Comparison of ENCODE assay signal across 1 cellular context in the genomic region with DNA sequence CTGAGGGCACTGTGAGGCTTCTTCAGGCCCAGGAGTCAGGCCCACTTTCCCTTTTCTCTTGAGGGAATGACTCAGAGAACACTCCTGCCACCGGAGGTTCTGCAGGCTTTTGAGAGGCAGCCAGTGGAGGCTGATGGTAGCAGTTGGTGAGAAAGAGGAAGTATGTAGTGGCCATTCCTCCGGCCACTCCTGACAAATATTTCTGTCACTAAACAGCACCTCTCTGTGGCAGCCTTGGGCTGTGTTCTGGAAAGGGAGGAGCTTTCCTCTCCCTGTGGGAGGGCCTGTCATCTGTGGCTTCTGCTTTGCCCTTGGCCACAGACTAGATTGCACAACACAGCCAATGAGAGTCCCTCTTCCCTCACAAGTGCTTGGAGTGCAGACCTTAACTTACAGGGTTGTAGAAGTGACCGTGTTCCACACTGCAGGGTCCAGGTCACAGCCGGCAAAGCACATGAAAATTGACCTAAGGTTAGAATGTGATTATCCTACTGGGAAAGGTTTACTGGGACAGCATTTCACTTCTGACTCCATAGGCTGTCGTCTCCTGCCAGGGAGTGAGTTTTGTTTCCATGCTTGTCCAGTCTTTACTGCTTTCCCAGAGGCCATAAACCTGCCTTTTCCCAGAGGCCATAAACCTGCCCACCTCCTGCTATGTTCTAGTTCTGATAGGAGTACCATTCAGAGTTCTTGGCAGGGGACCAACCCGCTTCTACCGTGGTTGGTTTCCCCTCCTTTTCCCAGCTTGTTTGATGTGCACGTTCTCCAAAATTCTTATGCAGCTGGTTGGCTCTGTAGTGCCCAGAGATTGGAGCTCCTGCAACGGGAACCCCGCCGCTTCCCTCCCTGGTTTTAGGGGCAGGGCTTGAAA.
A peak's percentile ranks its signal among the peaks of the same experiment; 100 is the strongest.
TF ChIP-seq lines count a peak whose summit lies in the region.

No MANE protein-coding gene starts in this region.

TF ChIP-seq in K562, 482 proteins besides CTCF, POLR2A, EP300 and RAD21 (continues in another document):
- TF ChIP-seq ZNF217 (CRISPR knock-in tag; IDR thresholded peaks at IDR 0.05) (no peak), SPI1 (IDR thresholded peaks at IDR 0.05; ENCODE audit: borderline replicate concordance, low read depth, low read length) (peak; percentile 48), ZNF134 (CRISPR knock-in tag; conservative IDR thresholded peaks at IDR 0.05) (no peak), JUN (IDR thresholded peaks at IDR 0.05; ENCODE audit: borderline replicate concordance, low read depth, low read length) (peak; percentile 72), JUN (CRISPR knock-in tag; IDR thresholded peaks at IDR 0.05; ENCODE audit: borderline replicate concordance) (no peak), POU5F1 (IDR thresholded peaks at IDR 0.05; ENCODE audit: borderline replicate concordance, low read depth, low read length, partially characterized antibody) (no peak), SOX6 (IDR thresholded peaks at IDR 0.05) (peak; percentile 78), ATF7 (IDR thresholded peaks at IDR 0.05) (peak; percentile 89), NR2C2 (CRISPR knock-in tag; IDR thresholded peaks at IDR 0.05) (peak; percentile 66; the same call in 1 of the 2 replicates), NR2C2 (tag; IDR thresholded peaks at IDR 0.05) (no peak), KAT7 (CRISPR knock-in tag; IDR thresholded peaks at IDR 0.05; ENCODE audit: borderline replicate concordance) (peak; percentile 52; the same call in 1 of the 2 replicates), CREB1 (IDR thresholded peaks at IDR 0.05) (no peak; the same call in 1 of the 2 replicates), CREB1 (CRISPR knock-in tag; IDR thresholded peaks at IDR 0.05) (peak; percentile 66; the same call in 1 of the 2 replicates), ZNF239 (CRISPR knock-in tag; IDR thresholded peaks at IDR 0.05) (no peak), ZKSCAN8 (CRISPR knock-in tag; IDR thresholded peaks at IDR 0.05) (no peak), MECOM (CRISPR knock-in tag; IDR thresholded peaks at IDR 0.05) (no peak), DPF2 (IDR thresholded peaks at IDR 0.05) (peak; percentile 71; the same call in 1 of the 2 replicates), ZFX (CRISPR knock-in tag; IDR thresholded peaks at IDR 0.05) (peak; percentile 51; the same call in 1 of the 2 replicates), DDX20 (tag; IDR thresholded peaks at IDR 0.05; ENCODE audit: low read depth) (no peak), ARID1B (IDR thresholded peaks at IDR 0.05) (peak; percentile 64), RBM15 (IDR thresholded peaks at IDR 0.05; ENCODE audit: insufficient read depth, low read length) (no peak), ZNF12 (CRISPR knock-in tag; IDR thresholded peaks at IDR 0.05) (no peak), ZNF445 (CRISPR knock-in tag; IDR thresholded peaks at IDR 0.05; ENCODE audit: low read depth) (no peak), ZNF707 (CRISPR knock-in tag; conservative IDR thresholded peaks at IDR 0.05) (no peak), NBN (IDR thresholded peaks at IDR 0.05; ENCODE audit: low read depth) (peak; percentile 92), ELF4 (CRISPR knock-in tag; IDR thresholded peaks at IDR 0.05) (no peak), ZNF24 (IDR thresholded peaks at IDR 0.05) (peak; percentile 41; the same call in 1 of the 2 replicates), FOXK2 (conservative IDR thresholded peaks at IDR 0.05 in 1 of 2, IDR thresholded peaks at IDR 0.05 in 1 of 2; ENCODE audit: low read depth in 2 of 2) (peak; percentile 34 to 62; a peak in 2 of 4 replicates), CHCHD3 (CRISPR knock-in tag; IDR thresholded peaks at IDR 0.05) (no peak), ZC3H11A (IDR thresholded peaks at IDR 0.05; ENCODE audit: low read depth, low read length) (no peak), HNRNPK (IDR thresholded peaks at IDR 0.05; ENCODE audit: low read depth, low read length, poor library complexity, severe bottlenecking) (no peak), ZNF644 (tag; IDR thresholded peaks at IDR 0.05; ENCODE audit: low read depth) (no peak), TBP (optimal IDR thresholded peaks at IDR 0.05; ENCODE audit: low read depth, low read length) (peak; percentile 43), GATAD2A (IDR thresholded peaks at IDR 0.05) (no peak), HDAC8 (tag; IDR thresholded peaks at IDR 0.05) (no peak), ZBED1 (IDR thresholded peaks at IDR 0.05) (no peak), XRCC3 (IDR thresholded peaks at IDR 0.05) (no peak), SRSF1 (IDR thresholded peaks at IDR 0.05; ENCODE audit: low read depth, low read length) (no peak), FOXA3 (CRISPR knock-in tag; conservative IDR thresholded peaks at IDR 0.05 in 1 of 2, IDR thresholded peaks at IDR 0.05 in 1 of 2) (no peak), FOSL1 (tag; conservative IDR thresholded peaks at IDR 0.05) (peak; percentile 87), TARDBP (IDR thresholded peaks at IDR 0.05) (peak; percentile 82; the same call in 1 of the 2 replicates), NRF1 (conservative IDR thresholded peaks at IDR 0.05 in 1 of 2, IDR thresholded peaks at IDR 0.05 in 1 of 2) (peak; percentile 45 to 61), SIN3A (IDR thresholded peaks at IDR 0.05; ENCODE audit: borderline replicate concordance in 2 of 2, control insufficient read depth in 1 of 2, low read depth in 2 of 2, low read length in 2 of 2) (no peak)
- TF ChIP-seq, protein P1, sequence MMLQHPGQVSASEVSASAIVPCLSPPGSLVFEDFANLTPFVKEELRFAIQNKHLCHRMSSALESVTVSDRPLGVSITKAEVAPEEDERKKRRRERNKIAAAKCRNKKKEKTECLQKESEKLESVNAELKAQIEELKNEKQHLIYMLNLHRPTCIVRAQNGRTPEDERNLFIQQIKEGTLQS (IDR thresholded peaks at IDR 0.05), result peak; percentile 80
- TF ChIP-seq, protein P1 (CRISPR knock-in tag; conservative IDR thresholded peaks at IDR 0.05), result no peak
- TF ChIP-seq, protein P2, sequence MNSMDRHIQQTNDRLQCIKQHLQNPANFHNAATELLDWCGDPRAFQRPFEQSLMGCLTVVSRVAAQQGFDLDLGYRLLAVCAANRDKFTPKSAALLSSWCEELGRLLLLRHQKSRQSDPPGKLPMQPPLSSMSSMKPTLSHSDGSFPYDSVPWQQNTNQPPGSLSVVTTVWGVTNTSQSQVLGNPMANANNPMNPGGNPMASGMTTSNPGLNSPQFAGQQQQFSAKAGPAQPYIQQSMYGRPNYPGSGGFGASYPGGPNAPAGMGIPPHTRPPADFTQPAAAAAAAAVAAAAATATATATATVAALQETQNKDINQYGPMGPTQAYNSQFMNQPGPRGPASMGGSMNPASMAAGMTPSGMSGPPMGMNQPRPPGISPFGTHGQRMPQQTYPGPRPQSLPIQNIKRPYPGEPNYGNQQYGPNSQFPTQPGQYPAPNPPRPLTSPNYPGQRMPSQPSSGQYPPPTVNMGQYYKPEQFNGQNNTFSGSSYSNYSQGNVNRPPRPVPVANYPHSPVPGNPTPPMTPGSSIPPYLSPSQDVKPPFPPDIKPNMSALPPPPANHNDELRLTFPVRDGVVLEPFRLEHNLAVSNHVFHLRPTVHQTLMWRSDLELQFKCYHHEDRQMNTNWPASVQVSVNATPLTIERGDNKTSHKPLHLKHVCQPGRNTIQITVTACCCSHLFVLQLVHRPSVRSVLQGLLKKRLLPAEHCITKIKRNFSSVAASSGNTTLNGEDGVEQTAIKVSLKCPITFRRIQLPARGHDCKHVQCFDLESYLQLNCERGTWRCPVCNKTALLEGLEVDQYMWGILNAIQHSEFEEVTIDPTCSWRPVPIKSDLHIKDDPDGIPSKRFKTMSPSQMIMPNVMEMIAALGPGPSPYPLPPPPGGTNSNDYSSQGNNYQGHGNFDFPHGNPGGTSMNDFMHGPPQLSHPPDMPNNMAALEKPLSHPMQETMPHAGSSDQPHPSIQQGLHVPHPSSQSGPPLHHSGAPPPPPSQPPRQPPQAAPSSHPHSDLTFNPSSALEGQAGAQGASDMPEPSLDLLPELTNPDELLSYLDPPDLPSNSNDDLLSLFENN (IDR thresholded peaks at IDR 0.05; ENCODE audit: low read depth in 2 of 2, low read length in 2 of 2), result no peak
- TF ChIP-seq, protein P3, sequence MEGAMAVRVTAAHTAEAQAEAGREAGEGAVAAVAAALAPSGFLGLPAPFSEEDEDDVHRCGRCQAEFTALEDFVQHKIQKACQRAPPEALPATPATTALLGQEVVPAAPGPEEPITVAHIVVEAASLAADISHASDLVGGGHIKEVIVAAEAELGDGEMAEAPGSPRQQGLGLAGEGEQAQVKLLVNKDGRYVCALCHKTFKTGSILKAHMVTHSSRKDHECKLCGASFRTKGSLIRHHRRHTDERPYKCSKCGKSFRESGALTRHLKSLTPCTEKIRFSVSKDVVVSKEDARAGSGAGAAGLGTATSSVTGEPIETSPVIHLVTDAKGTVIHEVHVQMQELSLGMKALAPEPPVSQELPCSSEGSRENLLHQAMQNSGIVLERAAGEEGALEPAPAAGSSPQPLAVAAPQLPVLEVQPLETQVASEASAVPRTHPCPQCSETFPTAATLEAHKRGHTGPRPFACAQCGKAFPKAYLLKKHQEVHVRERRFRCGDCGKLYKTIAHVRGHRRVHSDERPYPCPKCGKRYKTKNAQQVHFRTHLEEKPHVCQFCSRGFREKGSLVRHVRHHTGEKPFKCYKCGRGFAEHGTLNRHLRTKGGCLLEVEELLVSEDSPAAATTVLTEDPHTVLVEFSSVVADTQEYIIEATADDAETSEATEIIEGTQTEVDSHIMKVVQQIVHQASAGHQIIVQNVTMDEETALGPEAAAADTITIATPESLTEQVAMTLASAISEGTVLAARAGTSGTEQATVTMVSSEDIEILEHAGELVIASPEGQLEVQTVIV (CRISPR knock-in tag; IDR thresholded peaks at IDR 0.05; ENCODE audit: borderline replicate concordance), result no peak
- TF ChIP-seq, protein P4, sequence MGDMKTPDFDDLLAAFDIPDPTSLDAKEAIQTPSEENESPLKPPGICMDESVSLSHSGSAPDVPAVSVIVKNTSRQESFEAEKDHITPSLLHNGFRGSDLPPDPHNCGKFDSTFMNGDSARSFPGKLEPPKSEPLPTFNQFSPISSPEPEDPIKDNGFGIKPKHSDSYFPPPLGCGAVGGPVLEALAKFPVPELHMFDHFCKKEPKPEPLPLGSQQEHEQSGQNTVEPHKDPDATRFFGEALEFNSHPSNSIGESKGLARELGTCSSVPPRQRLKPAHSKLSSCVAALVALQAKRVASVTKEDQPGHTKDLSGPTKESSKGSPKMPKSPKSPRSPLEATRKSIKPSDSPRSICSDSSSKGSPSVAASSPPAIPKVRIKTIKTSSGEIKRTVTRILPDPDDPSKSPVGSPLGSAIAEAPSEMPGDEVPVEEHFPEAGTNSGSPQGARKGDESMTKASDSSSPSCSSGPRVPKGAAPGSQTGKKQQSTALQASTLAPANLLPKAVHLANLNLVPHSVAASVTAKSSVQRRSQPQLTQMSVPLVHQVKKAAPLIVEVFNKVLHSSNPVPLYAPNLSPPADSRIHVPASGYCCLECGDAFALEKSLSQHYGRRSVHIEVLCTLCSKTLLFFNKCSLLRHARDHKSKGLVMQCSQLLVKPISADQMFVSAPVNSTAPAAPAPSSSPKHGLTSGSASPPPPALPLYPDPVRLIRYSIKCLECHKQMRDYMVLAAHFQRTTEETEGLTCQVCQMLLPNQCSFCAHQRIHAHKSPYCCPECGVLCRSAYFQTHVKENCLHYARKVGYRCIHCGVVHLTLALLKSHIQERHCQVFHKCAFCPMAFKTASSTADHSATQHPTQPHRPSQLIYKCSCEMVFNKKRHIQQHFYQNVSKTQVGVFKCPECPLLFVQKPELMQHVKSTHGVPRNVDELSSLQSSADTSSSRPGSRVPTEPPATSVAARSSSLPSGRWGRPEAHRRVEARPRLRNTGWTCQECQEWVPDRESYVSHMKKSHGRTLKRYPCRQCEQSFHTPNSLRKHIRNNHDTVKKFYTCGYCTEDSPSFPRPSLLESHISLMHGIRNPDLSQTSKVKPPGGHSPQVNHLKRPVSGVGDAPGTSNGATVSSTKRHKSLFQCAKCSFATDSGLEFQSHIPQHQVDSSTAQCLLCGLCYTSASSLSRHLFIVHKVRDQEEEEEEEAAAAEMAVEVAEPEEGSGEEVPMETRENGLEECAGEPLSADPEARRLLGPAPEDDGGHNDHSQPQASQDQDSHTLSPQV (IDR thresholded peaks at IDR 0.05), result no peak
- TF ChIP-seq, protein P5, sequence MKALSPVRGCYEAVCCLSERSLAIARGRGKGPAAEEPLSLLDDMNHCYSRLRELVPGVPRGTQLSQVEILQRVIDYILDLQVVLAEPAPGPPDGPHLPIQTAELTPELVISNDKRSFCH (CRISPR knock-in tag; IDR thresholded peaks at IDR 0.05), result no peak
- TF ChIP-seq, protein P5 (tag; IDR thresholded peaks at IDR 0.05), result peak; percentile 44; the same call in 1 of the 2 replicates
